8 cellular contexts compared by ENCODE assay signal in the genomic region with DNA sequence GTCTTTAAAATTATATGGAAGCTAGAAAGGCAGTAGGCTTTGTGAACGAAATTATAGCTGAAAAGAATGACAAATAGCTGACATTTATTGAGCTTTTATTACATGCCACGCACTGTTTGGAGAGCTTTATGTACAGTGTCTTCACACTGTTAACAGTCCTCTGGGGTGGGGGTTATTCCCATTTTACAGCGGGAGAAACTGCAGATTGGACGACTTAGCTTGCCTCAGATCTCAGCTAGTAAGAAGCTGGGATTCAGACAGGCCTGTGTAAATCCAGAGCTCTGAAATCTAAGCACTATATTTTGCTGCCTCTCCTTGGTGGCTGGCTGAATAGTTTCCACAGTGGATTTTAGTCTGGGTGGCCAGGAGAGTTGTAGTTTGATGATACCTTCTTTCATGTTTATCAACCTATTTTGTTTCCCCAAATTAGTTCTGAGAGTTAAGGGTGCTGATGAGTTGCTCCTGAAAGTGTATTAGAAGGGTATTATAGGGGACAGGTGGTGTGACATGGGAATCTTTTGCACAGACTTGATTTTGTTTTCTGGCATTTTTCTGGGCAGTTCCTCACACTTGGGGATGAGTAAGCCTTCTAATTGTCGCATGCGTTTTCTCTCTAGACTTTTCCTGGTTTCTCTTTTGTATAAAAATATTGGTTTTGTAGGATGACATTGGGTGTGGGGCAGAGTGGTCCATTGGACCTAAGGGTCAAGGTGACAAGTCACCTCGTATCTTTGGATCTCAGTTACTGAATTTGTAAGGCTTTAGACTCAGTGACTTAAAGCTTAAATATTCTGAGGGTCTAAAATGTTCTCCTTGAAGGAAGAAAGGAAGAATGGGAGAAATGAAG. TPM values are rescaled to one million over a fixed set of nuclear protein-coding genes. Genes with fewer than 3 reads are reported as not detected.
DNase-seq lines count a peak whose midpoint lies in the region; ATAC-seq and TF ChIP-seq lines count a peak whose summit lies in the region.

No MANE protein-coding gene starts in this region.

- H3K4me1 Mint-ChIP-seq in activated T-cell treated with anti-CD3 and anti-CD28 coated beads, Interleukin-2, amount 50 U/mL, for 24 hours (ENCODE audit: low read depth): peaks cover 15% of the 10 kb centered on the region
- peaks cover 7 to 19% (median 11%) of the 10 kb centered on the region in 4 donors for H3K4me1 Mint-ChIP-seq in naive thymus-derived CD8-positive, alpha-beta T cell

- peak overlapping the region; percentile 92 for H3K27ac Mint-ChIP-seq in activated T-cell treated with anti-CD3 and anti-CD28 coated beads, Interleukin-2, amount 50 U/mL, for 24 hours
- H3K27ac Mint-ChIP-seq in naive thymus-derived CD8-positive, alpha-beta T cell: peak overlapping the region in 9 of 10 donors; percentile 62 to 99 (median 95)

- peaks cover 54% of the 10 kb centered on the region for H4K20me1 ChIP-seq in OCI-LY3 (ENCODE audit: insufficient read depth, low read length)

- H3K36me3 Mint-ChIP-seq in activated T-cell treated with anti-CD3 and anti-CD28 coated beads, Interleukin-2, amount 50 U/mL, for 24 hours (ENCODE audit: low read depth): peaks cover 6% of the 10 kb centered on the region
- H3K36me3 Mint-ChIP-seq in naive thymus-derived CD8-positive, alpha-beta T cell: no peaks in the 10 kb centered on the region

- H3K27ac ChIP-seq in OCI-LY3 (ENCODE audit: low read length) (no peak overlapping the region), epithelial cell of prostate (peak overlapping the region; percentile 82)

- H3K36me3 ChIP-seq in OCI-LY3 (replicated peaks; ENCODE audit: low read depth, low read length): no peaks in the 10 kb centered on the region

- no peaks in the 10 kb centered on the region for H3K9me3 ChIP-seq in OCI-LY3 (ENCODE audit: insufficient read depth, low read length)

- peaks cover 18% of the 10 kb centered on the region for H3K4me1 ChIP-seq in OCI-LY3 (ENCODE audit: low read length)

- DNase-seq in activated T-cell treated with anti-CD3 and anti-CD28 coated beads, Interleukin-2, amount 50 U/mL, for 24 hours: no peak
- DNase-seq in activated T-cell treated with anti-CD3 and anti-CD28 coated beads for 4 hours (no peak), epithelial cell of prostate (ENCODE audit: low read depth, low spot score) (no peak)
- no peak for DNase-seq in naive thymus-derived CD8-positive, alpha-beta T cell

- H3K27me3 ChIP-seq in OCI-LY3 (ENCODE audit: low read depth, low read length): no peaks in the 10 kb centered on the region

- H3K4me2 ChIP-seq in OCI-LY3 (ENCODE audit: low read length): peak overlapping the region; percentile 90

- H3K4me3 Mint-ChIP-seq in activated T-cell treated with anti-CD3 and anti-CD28 coated beads, Interleukin-2, amount 50 U/mL, for 24 hours: no peak overlapping the region
- no peak overlapping the region for H3K4me3 Mint-ChIP-seq in naive thymus-derived CD8-positive, alpha-beta T cell

- peak; percentile 21; the same call in 1 of the 2 replicates for TF ChIP-seq CTCF in OCI-LY3 (IDR thresholded peaks at IDR 0.05; ENCODE audit: low read depth, low read length)

- H2AFZ ChIP-seq in OCI-LY3 (ENCODE audit: low read depth, low read length): no peak overlapping the region

- peaks cover 3% of the 10 kb centered on the region for H3K27me3 Mint-ChIP-seq in activated T-cell treated with anti-CD3 and anti-CD28 coated beads, Interleukin-2, amount 50 U/mL, for 24 hours
- H3K27me3 Mint-ChIP-seq in naive thymus-derived CD8-positive, alpha-beta T cell: no peaks in the 10 kb centered on the region

- peaks cover 63% of the 10 kb centered on the region for H3K79me2 ChIP-seq in OCI-LY3 (ENCODE audit: low read length)

- peak overlapping the region; percentile 96 for H3K4me3 ChIP-seq in OCI-LY3 (ENCODE audit: low read length)

- no peaks in the 10 kb centered on the region for H3K9me3 Mint-ChIP-seq in activated T-cell treated with anti-CD3 and anti-CD28 coated beads, Interleukin-2, amount 50 U/mL, for 24 hours
- H3K9me3 Mint-ChIP-seq in naive thymus-derived CD8-positive, alpha-beta T cell: no peaks in the 10 kb centered on the region

- POLR2A ChIA-PET in naive thymus-derived CD8-positive, alpha-beta T cell (lab: Charles Lee): no interaction called here

- H3K9ac ChIP-seq in OCI-LY3 (ENCODE audit: low read length): peak overlapping the region; percentile 87

- ATAC-seq in naive thymus-derived CD8-positive, alpha-beta T cell: no peak
- no peak for ATAC-seq in GM19463 (IDR thresholded peaks at IDR 0.05; ENCODE audit: unreplicated experiment)
- ATAC-seq in GM18858 (IDR thresholded peaks at IDR 0.05; ENCODE audit: unreplicated experiment): no peak
- ATAC-seq in HG02571 (IDR thresholded peaks at IDR 0.05; ENCODE audit: unreplicated experiment): no peak

RNA-seq across cellular contexts. Expression of a gene that starts 1.5 kb away (rescaled TPM):
- total RNA-seq in naive thymus-derived CD8-positive, alpha-beta T cell: 10 to 100 TPM; 37.8 to 43.1 TPM
- 10 to 100 TPM; 27.8 to 32.5 (median 31.2) TPM for polyA plus RNA-seq in naive thymus-derived CD8-positive, alpha-beta T cell
